1 cellular context compared by ENCODE assay signal in genomic region chr5:176588297-176588696, GRCh38.
TF ChIP-seq lines count a peak whose summit lies in the region.

No MANE protein-coding gene starts in this region.

TF ChIP-seq in WTC11, 78 proteins besides CTCF, POLR2A, EP300 and RAD21 (continued from another document):
- TF ChIP-seq MAX (CRISPR knock-in tag; IDR thresholded peaks at IDR 0.05) (no peak), ARID4B (CRISPR knock-in tag; IDR thresholded peaks at IDR 0.05; ENCODE audit: borderline replicate concordance) (no peak), TEAD1 (CRISPR knock-in tag; IDR thresholded peaks at IDR 0.05) (no peak)
